28 cellular contexts compared by ENCODE assay signal in the genomic region with DNA sequence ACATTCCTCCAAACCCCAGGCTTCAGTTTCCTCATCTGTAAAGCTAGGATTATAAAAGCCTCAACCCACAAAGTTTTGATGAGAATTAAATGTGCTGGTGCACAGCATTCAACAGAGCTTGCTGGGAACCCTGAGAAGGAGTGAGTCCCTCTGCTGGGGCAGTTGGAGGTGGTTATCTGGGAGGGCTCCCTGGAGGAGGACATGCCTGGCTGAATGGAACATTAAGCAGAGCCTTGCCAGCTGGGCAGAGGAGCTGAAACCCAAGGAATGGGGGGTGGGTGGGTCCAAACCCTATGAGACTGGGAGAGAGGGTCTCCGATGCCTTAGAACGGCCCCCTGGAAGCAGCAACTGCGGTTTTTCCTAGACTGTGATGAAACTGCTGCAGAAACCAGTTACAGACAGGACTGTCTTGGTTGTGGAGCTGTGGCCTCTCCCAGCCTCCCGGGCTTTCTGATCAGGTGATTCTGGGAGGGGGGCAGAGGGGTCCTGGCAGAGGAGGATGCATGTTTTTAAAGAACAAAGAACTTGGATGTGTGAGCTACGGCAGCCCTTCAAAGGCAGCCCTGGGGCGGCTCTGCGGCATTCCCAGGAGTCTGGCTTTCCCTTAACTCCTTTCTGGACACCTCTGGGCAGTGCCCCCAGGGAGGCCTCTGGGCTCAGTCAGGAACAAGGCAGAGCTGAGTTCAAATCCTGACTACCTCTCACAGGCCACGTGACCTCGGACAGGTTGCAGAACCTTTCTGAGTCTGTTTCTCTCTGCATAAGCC. TPM values are rescaled to one million over a fixed set of nuclear protein-coding genes. Genes with fewer than 3 reads are reported as not detected.
"Had no signal": no experiment of that assay in that cellular context is flagged by ENCODE, and none has a peak within 500 bp of the region (broad histone marks: within the 10 kb centered on the region; RNA-seq: fewer than 3 reads in every experiment).

No MANE protein-coding gene starts in this region.

- H3K27me3 ChIP-seq: MG63 had no signal

- ATAC-seq: activated CD4-positive, alpha-beta T cell treated with anti-CD3 and anti-CD28 coated beads for 36 hours; activated T-helper 17 cell treated with anti-CD3 and anti-CD28 coated beads, Interleukin-2, amount 50 U/mL, for 72 hours; Panc1; T-helper 17 cell had no signal

- H3K4me1 ChIP-seq: breast epithelium had no signal

- H3K36me3 ChIP-seq: breast epithelium, MG63, WERI-Rb-1 had no signal

- H3K4me3 ChIP-seq: breast epithelium, MG63 had no signal

- H3K27ac ChIP-seq: breast epithelium, RWPE1, WERI-Rb-1 had no signal

- FAIRE-seq: TTC549 had no signal

- H3K9me3 ChIP-seq: breast epithelium, MG63 had no signal

- DNase-seq: activated CD4-positive, alpha-beta memory T cell treated with anti-CD3 and anti-CD28 coated beads, Interleukin-2, amount 10 ng/mL, durations not matched to agents 7 days and 5 days; activated CD4-positive, alpha-beta T cell treated with anti-CD3 and anti-CD28 coated beads for 36 hours; activated CD4-positive, alpha-beta T cell treated with anti-CD3 and anti-CD28 coated beads, Interleukin-2, amount 50 U/mL, for 1 hour; activated gamma-delta T cell; activated naive CD4-positive, alpha-beta T cell treated with anti-CD3 and anti-CD28 coated beads for 36 hours; activated naive CD8-positive, alpha-beta T cell treated with anti-CD3 and anti-CD28 coated beads for 36 hours; activated T-cell treated with anti-CD3 and anti-CD28 coated beads for 4 hours; activated T-cell treated with anti-CD3 and anti-CD28 coated beads, Interleukin-2, amount 50 U/mL, for 48 hours; MG63; NCI-H1105; NCI-H1436; NCI-H2029 treated with DMSO at 0.1 percent for 48 hours; NCI-H345; NCI-H510A; NCI-H526 treated with DMSO at 0.1 percent for 48 hours; NCI-H82; OCI-M1; SHP77; T-helper 17 cell; T1000; WERI-Rb-1 had no signal

RNA-seq across cellular contexts. Expression of a gene that starts 20.8 kb away (rescaled TPM):
- total RNA-seq: activated CD4-positive, alpha-beta memory T cell treated with anti-CD3 and anti-CD28 coated beads, Interleukin-2, amount 10 ng/mL, durations not matched to agents 7 days and 5 days; activated CD4-positive, alpha-beta T cell treated with anti-CD3 and anti-CD28 coated beads for 36 hours; activated CD8-positive, alpha-beta memory T cell treated with anti-CD3 and anti-CD28 coated beads for 36 hours; activated naive CD4-positive, alpha-beta T cell treated with anti-CD3 and anti-CD28 coated beads for 36 hours; activated naive CD8-positive, alpha-beta T cell treated with anti-CD3 and anti-CD28 coated beads for 36 hours; activated T-helper 17 cell treated with anti-CD3 and anti-CD28 coated beads, Interleukin-2, amount 50 U/mL, for 72 hours; T-helper 17 cell had no signal

RNA-seq across cellular contexts. Expression of a gene that starts 21.7 kb away (rescaled TPM):
- total RNA-seq: activated CD4-positive, alpha-beta memory T cell treated with anti-CD3 and anti-CD28 coated beads, Interleukin-2, amount 10 ng/mL, durations not matched to agents 7 days and 5 days; activated CD4-positive, alpha-beta T cell treated with anti-CD3 and anti-CD28 coated beads for 36 hours; activated CD8-positive, alpha-beta memory T cell treated with anti-CD3 and anti-CD28 coated beads for 36 hours; activated naive CD4-positive, alpha-beta T cell treated with anti-CD3 and anti-CD28 coated beads for 36 hours; activated naive CD8-positive, alpha-beta T cell treated with anti-CD3 and anti-CD28 coated beads for 36 hours; activated T-helper 17 cell treated with anti-CD3 and anti-CD28 coated beads, Interleukin-2, amount 50 U/mL, for 72 hours; breast epithelium; cerebellum; T-helper 17 cell had no signal
